In genomic region chr18:3269241-3269640, GRCh38 we compare ENCODE assay signal across 11 cellular contexts. TPM values are rescaled to one million over a fixed set of nuclear protein-coding genes. Genes with fewer than 3 reads are reported as not detected.
DNase-seq lines count a peak whose midpoint lies in the region; ATAC-seq, FAIRE-seq and TF ChIP-seq lines count a peak whose summit lies in the region.
"Had no signal": no experiment of that assay in that cellular context is flagged by ENCODE, and none has a peak within 500 bp of the region (broad histone marks: within the 10 kb centered on the region; RNA-seq: fewer than 3 reads in every experiment).

No MANE protein-coding gene starts in this region.

- FAIRE-seq in astrocyte (lab: Jason Lieb, UNC), result no peak
- FAIRE-seq: HepG2 had no signal

- H3K36me3 ChIP-seq in astrocyte (ENCODE audit: insufficient read depth, low read length) (peaks cover 10% of the 10 kb centered on the region), neutrophil (peaks cover 18% of the 10 kb centered on the region), spleen (peaks cover 0 to 19% (median 10%) of the 10 kb centered on the region in 6 donors)

- ATAC-seq in CD4-positive, alpha-beta T cell (ENCODE audit: poor library complexity), result no peak
- no peak for ATAC-seq in GM19035 (IDR thresholded peaks at IDR 0.05; ENCODE audit: unreplicated experiment)
- ATAC-seq: HepG2 had no signal

- TF ChIP-seq CTCF in CD4-positive, alpha-beta T cell (IDR thresholded peaks at IDR 0.05), result no peak
- TF ChIP-seq CTCF in astrocyte (IDR thresholded peaks at IDR 0.05; ENCODE audit: insufficient read depth, low read depth, low read length), result no peak
- no peak for TF ChIP-seq CTCF in neutrophil (IDR thresholded peaks at IDR 0.05)
- TF ChIP-seq CTCF in spleen (IDR thresholded peaks at IDR 0.05 in 8 of 11, conservative IDR thresholded peaks at IDR 0.05 in 3 of 11), result no peak

- H3K4me2 ChIP-seq in astrocyte (ENCODE audit: low read length), result peak overlapping the region; percentile 36

- 64 to 84% (median 70%) methylated on average over 1 of the region's 1 CpG for WGBS in spleen, 5 donors

- no peaks in the 10 kb centered on the region for H3K27me3 Mint-ChIP-seq in CD4-positive, alpha-beta T cell
- no peaks in the 10 kb centered on the region for H3K27me3 Mint-ChIP-seq in IgD-negative memory B cell
- no peaks in the 10 kb centered on the region for H3K27me3 Mint-ChIP-seq in astrocyte (ENCODE audit: low read depth, unreplicated experiment)

- H3K9me3 Mint-ChIP-seq in CD4-positive, alpha-beta T cell, result no peaks in the 10 kb centered on the region
- H3K9me3 Mint-ChIP-seq in IgD-negative memory B cell, result no peaks in the 10 kb centered on the region
- H3K9me3 Mint-ChIP-seq in astrocyte (ENCODE audit: unreplicated experiment), result no peaks in the 10 kb centered on the region

- DNase-seq in CD4-positive, alpha-beta T cell, result no peak
- DNase-seq in astrocyte (ENCODE audit: low read depth) (no peak), spleen (no peak), germinal center (ENCODE audit: low spot score) (no peak), NCI-H524 (lab: John Stamatoyannopoulos, UW) (no peak)
- DNase-seq: activated CD4-positive, alpha-beta T cell treated with anti-CD3 and anti-CD28 coated beads, Interleukin-2, amount 50 U/mL, for 1 hour; stimulated activated CD4-positive, alpha-beta T cell treated with anti-CD3 and anti-CD28 coated beads, Interleukin-4, amount 100 ng/mL, for 24 hours had no signal

- H3K27ac ChIP-seq in CD4-positive, alpha-beta T cell (ENCODE audit: low read depth, low read length), result no peak overlapping the region
- H3K27ac ChIP-seq in astrocyte (ENCODE audit: low read depth, low read length) (peak overlapping the region; percentile 24), neutrophil (peak overlapping the region; percentile 68), spleen (peak overlapping the region in 4 of 8 donors; percentile 7 to 31 (median 18))

- peaks cover 37% of the 10 kb centered on the region for H3K4me1 ChIP-seq in astrocyte (ENCODE audit: insufficient read depth, low read length)
- H3K4me1 ChIP-seq in neutrophil (ENCODE audit: control insufficient read depth in 1 of 2, insufficient read depth in 1 of 2, low read depth in 1 of 2, low read length in 1 of 2), result peaks cover 59% of the 10 kb centered on the region in 2 experiments
- peaks cover 48 to 93% (median 78%) of the 10 kb centered on the region in 6 donors for H3K4me1 ChIP-seq in spleen

- H2AFZ ChIP-seq in astrocyte (ENCODE audit: low read depth, low read length), result no peak overlapping the region

- H4K20me1 ChIP-seq in astrocyte (ENCODE audit: insufficient read depth, low read length), result peaks cover 96% of the 10 kb centered on the region

- no peak overlapping the region for H3K9ac ChIP-seq in astrocyte (ENCODE audit: low read length)

- H3K36me3 Mint-ChIP-seq in CD4-positive, alpha-beta T cell (ENCODE audit: low read depth), result peaks cover 31% of the 10 kb centered on the region
- no peaks in the 10 kb centered on the region for H3K36me3 Mint-ChIP-seq in IgD-negative memory B cell
- H3K36me3 Mint-ChIP-seq in astrocyte (ENCODE audit: low read depth, unreplicated experiment), result peaks cover 13% of the 10 kb centered on the region

- peaks cover 100% of the 10 kb centered on the region for H3K79me2 ChIP-seq in astrocyte (ENCODE audit: insufficient read depth, low read length)

- peak overlapping the region; percentile 74 for H3K27ac Mint-ChIP-seq in CD4-positive, alpha-beta T cell
- peak overlapping the region in 2 of 3 donors; percentile 26 to 73 for H3K27ac Mint-ChIP-seq in IgD-negative memory B cell
- H3K27ac Mint-ChIP-seq in astrocyte (ENCODE audit: unreplicated experiment), result peak overlapping the region; percentile 60

- no peaks in the 10 kb centered on the region for H3K27me3 ChIP-seq in CD4-positive, alpha-beta T cell (ENCODE audit: control insufficient read depth, insufficient read depth, low read length)
- H3K27me3 ChIP-seq in astrocyte (ENCODE audit: insufficient read depth, low read length) (no peaks in the 10 kb centered on the region), neutrophil (no peaks in the 10 kb centered on the region), spleen (replicated peaks in 1 of 7) (no peaks in the 10 kb centered on the region)

- no peak for TF ChIP-seq POLR2A in spleen (IDR thresholded peaks at IDR 0.05)

- H3K4me1 Mint-ChIP-seq in CD4-positive, alpha-beta T cell (ENCODE audit: low read depth), result peaks cover 80% of the 10 kb centered on the region
- H3K4me1 Mint-ChIP-seq in IgD-negative memory B cell (peaks cover 60 to 66% (median 61%) of the 10 kb centered on the region in 3 donors), astrocyte (ENCODE audit: low read depth, unreplicated experiment) (peaks cover 56% of the 10 kb centered on the region)

- H3K4me3 Mint-ChIP-seq in CD4-positive, alpha-beta T cell, result peak overlapping the region; percentile 49
- H3K4me3 Mint-ChIP-seq in IgD-negative memory B cell (peak overlapping the region in 1 of 4 donors; percentile 68), astrocyte (ENCODE audit: unreplicated experiment) (peak overlapping the region; percentile 68)

- no peaks in the 10 kb centered on the region for H3K9me3 ChIP-seq in CD4-positive, alpha-beta T cell (ENCODE audit: control insufficient read depth, low read length)
- no peaks in the 10 kb centered on the region for H3K9me3 ChIP-seq in astrocyte (ENCODE audit: insufficient read depth, low read depth, low read length)
- no peaks in the 10 kb centered on the region for H3K9me3 ChIP-seq in neutrophil
- no peaks in the 10 kb centered on the region for H3K9me3 ChIP-seq in spleen

- intact Hi-C loops in CD4-positive, alpha-beta T cell (cut with DNase I, micrococcal nuclease), result no loop called here
- intact Hi-C loops in spleen (cut with DNase I; ENCODE audit: low total_unique reads), result no loop called here

- H3K4me3 ChIP-seq in astrocyte (ENCODE audit: insufficient read depth, low read depth, low read length) (no peak overlapping the region), neutrophil (ENCODE audit: low read depth in 1 of 2, low read length in 1 of 2) (no peak overlapping the region), spleen (no peak overlapping the region)

- POLR2A ChIA-PET in CD4-positive, alpha-beta T cell (lab: Charles Lee), result no interaction called here

- CTCF ChIA-PET in CD4-positive, alpha-beta T cell (lab: Charles Lee), result interaction anchor here (0.5 kb wide), 1 partner anchor 20 kb away, joined by 3 read pairs; no protein-coding TSS in a partner anchor

RNA-seq across cellular contexts. Expression of gene MYL12B, which starts 7.3 kb away (rescaled TPM):
- 100 to 1,000 TPM; 128 to 133 TPM for total RNA-seq in CD4-positive, alpha-beta T cell
- 637 TPM for polyA plus RNA-seq in IgD-negative memory B cell
- total RNA-seq in astrocyte, result 374 and 433 TPM in 2 replicates
- total RNA-seq in spleen, result 100 to 1,000 TPM; 176 to 254 (median 199) TPM
- 100 to 1,000 TPM; 290 to 371 (median 360) TPM for polyA plus RNA-seq in spleen

RNA-seq across cellular contexts. Expression of gene MYL12A, which starts 21.6 kb away (rescaled TPM):
- total RNA-seq in CD4-positive, alpha-beta T cell, result 100 to 1,000 TPM; 188 to 190 TPM
- polyA plus RNA-seq in IgD-negative memory B cell, result 1,599 TPM
- 659 and 682 TPM in 2 replicates for total RNA-seq in astrocyte
- 100 to 1,000 TPM; 442 to 675 (median 581) TPM for total RNA-seq in spleen
- 100 to 1,000 TPM; 422 to 675 (median 592) TPM for polyA plus RNA-seq in spleen

RNA-seq across cellular contexts. Expression of gene MYOM1, which starts 49.5 kb away (rescaled TPM):
- total RNA-seq in CD4-positive, alpha-beta T cell, result 1 to 10 TPM in 1 of 2 experiments, under 1 TPM in 1; 0.74 to 1.5 TPM
- 2.4 TPM for polyA plus RNA-seq in IgD-negative memory B cell
- total RNA-seq in astrocyte, result 0.57 and 0.94 TPM in 2 replicates
- 1 to 10 TPM; 1.4 to 2.7 (median 1.8) TPM for total RNA-seq in spleen
- polyA plus RNA-seq in spleen, result 1 to 10 TPM; 1.2 to 6.2 (median 2.4) TPM
